ENCODE assay signal across 23 cellular contexts in genomic region chr10:63637833-63638443, GRCh38.
A peak's percentile ranks its signal among the peaks of the same experiment; 100 is the strongest.
DNase-seq lines count a peak whose midpoint lies in the region; ATAC-seq, FAIRE-seq and TF ChIP-seq lines count a peak whose summit lies in the region.
"Had no signal": no experiment of that assay in that cellular context is flagged by ENCODE, and none has a peak within 500 bp of the region (broad histone marks: within the 10 kb centered on the region; RNA-seq: fewer than 3 reads in every experiment).

No MANE protein-coding gene starts in this region.

- intact Hi-C loops in pancreas (cut with DNase I): loop anchor here in 1 of 3 donors (10.0 kb wide), 1 partner anchor 463 kb away; no protein-coding TSS in a partner anchor

- no peak for TF ChIP-seq RAD21 in A549 (conservative IDR thresholded peaks at IDR 0.05 in 1 of 2, IDR thresholded peaks at IDR 0.05 in 1 of 2)

- in situ Hi-C loops in G401 (cut with HindIII; ENCODE audit: low sequenced_read_pairs): no loop called here

- FAIRE-seq in A549 (lab: Jason Lieb, UNC) (no peak), pancreas (lab: Jason Lieb, UNC) (no peak)

- H3K4me1 ChIP-seq in A549 (peaks cover 9% of the 10 kb centered on the region; the same call in 2 of the 3 replicates), HUES48 (ENCODE audit: control insufficient read depth, insufficient read depth, low read length) (0 out of 2 replicates have a peak, but pooled peaks cover 6% of the 10 kb centered on the region), pancreas (peaks cover 0 to 4% (median 0%) of the 10 kb centered on the region in 3 donors)
- H3K4me1 ChIP-seq: psoas muscle, SJSA1 had no signal

- H3K9me3 ChIP-seq in A549 (no peaks in the 10 kb centered on the region), HUES48 (ENCODE audit: control insufficient read depth, insufficient read depth, low read length) (no peaks in the 10 kb centered on the region), pancreas (no peaks in the 10 kb centered on the region)
- H3K9me3 ChIP-seq: psoas muscle, SJSA1, thoracic aorta had no signal

- TF ChIP-seq CTCF in A549 (IDR thresholded peaks at IDR 0.05) (no peak), epithelial cell of proximal tubule (conservative IDR thresholded peaks at IDR 0.05; ENCODE audit: low read depth, low read length) (peak; percentile 18), pancreas (IDR thresholded peaks at IDR 0.05) (no peak)

- peak; percentile 71 to 79 for ATAC-seq in A549
- ATAC-seq in pancreas: peak; percentile 62 to 87 (median 78)
- ATAC-seq in HG03521 (IDR thresholded peaks at IDR 0.05; ENCODE audit: unreplicated experiment): no peak
- ATAC-seq: psoas muscle; stimulated activated naive CD8-positive, alpha-beta T cell treated with anti-CD3 and anti-CD28 coated beads, Interleukin-15, Interleukin-2, amounts not matched to agents 100 U/mL and 50 U/mL, for 24 hours had no signal

- DNase-seq in A549 (ENCODE audit: low read depth in 1 of 2, low spot score in 1 of 2) (peak in 1 of 2 experiments; percentile 65), epithelial cell of proximal tubule (ENCODE audit: low read depth) (no peak), pancreas (peak in 2 of 6 donors; percentile 25 to 28), islet precursor cell (no peak), G401 (ENCODE audit: low spot score) (no peak)
- no peak for DNase-seq in stimulated activated CD4-positive, alpha-beta T cell treated with anti-CD3 and anti-CD28 coated beads, Interleukin-15, amount 100 ng/mL, for 24 hours
- DNase-seq: ACHN; activated B cell treated with CpG ODN at 0.5 μM for 24 hours; activated CD4-positive, alpha-beta memory T cell treated with anti-CD3 and anti-CD28 coated beads for 36 hours; activated CD8-positive, alpha-beta memory T cell treated with anti-CD3 and anti-CD28 coated beads, Interleukin-2, amount 50 U/mL, for 4 hours; activated naive CD4-positive, alpha-beta T cell treated with anti-CD3 and anti-CD28 coated beads, Interleukin-2, amount 10 ng/mL, durations not matched to agents 7 days and 5 days; amniotic stem cell; erythroblast; NCI-H1092; NCI-H1930; NCI-H526 treated with DMSO at 0.1 percent for 48 hours; psoas muscle; stimulated activated naive CD8-positive, alpha-beta T cell treated with anti-CD3 and anti-CD28 coated beads, Interleukin-15, Interleukin-2, amounts not matched to agents 100 U/mL and 50 U/mL, for 24 hours had no signal

- no peak for TF ChIP-seq EP300 in A549 (IDR thresholded peaks at IDR 0.05)

- no peaks in the 10 kb centered on the region for H3K27me3 ChIP-seq in HUES48 (ENCODE audit: control insufficient read depth, insufficient read depth, low read length)
- H3K27me3 ChIP-seq in pancreas: no peaks in the 10 kb centered on the region
- H3K27me3 ChIP-seq: BLaER1, SJSA1 had no signal

- POLR2A ChIA-PET in A549 (lab: Yijun Ruan, JAX): no interaction called here

- CTCF ChIA-PET in A549 (lab: Yijun Ruan, JAX): interaction anchor here (1.1 to 2.4 kb wide), 4 partner anchors 82 to 420 kb away, joined by 3 to 11 read pairs (median 4); no protein-coding TSS in a partner anchor

- H3K9ac ChIP-seq in HUES48 (ENCODE audit: low read depth, low read length): no peak overlapping the region
- H3K9ac ChIP-seq: BLaER1 had no signal

- peak overlapping the region; percentile 32 for H3K4me2 ChIP-seq in A549
- H3K4me2 ChIP-seq: BLaER1 had no signal

- WGBS in A549 (ENCODE audit: missing lambda C conversion rate): 16% methylated on average over 6 of the region's 6 CpGs
- WGBS in pancreas, 2 donors: 34 to 45% methylated on average over 6 of the region's 6 CpGs

- peak overlapping the region; percentile 5 to 8; a peak in 5 of 6 replicates for H3K27ac ChIP-seq in A549
- H3K27ac ChIP-seq in HUES48 (ENCODE audit: low read depth, low read length): peak overlapping the region; percentile 42
- H3K27ac ChIP-seq in pancreas: peak overlapping the region in 2 of 4 donors; percentile 33 to 47
- H3K27ac ChIP-seq: BLaER1, psoas muscle, SJSA1, thoracic aorta had no signal

- H3K36me3 ChIP-seq in HUES48 (ENCODE audit: control insufficient read depth, insufficient read depth, low read length): no peaks in the 10 kb centered on the region
- no peaks in the 10 kb centered on the region for H3K36me3 ChIP-seq in pancreas
- H3K36me3 ChIP-seq: BLaER1, SJSA1, thoracic aorta had no signal

- TF ChIP-seq POLR2A in A549 (IDR thresholded peaks at IDR 0.05; ENCODE audit: low read length): no peak

- no peak overlapping the region for H3K4me3 ChIP-seq in A549
- H3K4me3 ChIP-seq in HUES48 (ENCODE audit: low read depth, low read length): no peak overlapping the region
- no peak overlapping the region for H3K4me3 ChIP-seq in epithelial cell of proximal tubule (ENCODE audit: low read depth, low read length)
- H3K4me3 ChIP-seq in pancreas: no peak overlapping the region
- H3K4me3 ChIP-seq: BLaER1, psoas muscle, SJSA1, thoracic aorta had no signal

TF ChIP-seq in A549, 52 proteins besides CTCF, POLR2A, EP300 and RAD21:
- TF ChIP-seq TP53 (CRISPR knock-in tag; IDR thresholded peaks at IDR 0.05): no peak
- TF ChIP-seq RCOR1 (IDR thresholded peaks at IDR 0.05; ENCODE audit: low read depth, low read length): no peak
- TF ChIP-seq MAZ (IDR thresholded peaks at IDR 0.05; ENCODE audit: borderline replicate concordance, low read depth, low read length): no peak
- no peak for TF ChIP-seq USF2 (IDR thresholded peaks at IDR 0.05)
- no peak for TF ChIP-seq HDAC2 (IDR thresholded peaks at IDR 0.05)
- no peak for TF ChIP-seq BCL3 (IDR thresholded peaks at IDR 0.05)
- TF ChIP-seq MAX (IDR thresholded peaks at IDR 0.05): no peak
- no peak for TF ChIP-seq HOXB5 (CRISPR knock-in tag; IDR thresholded peaks at IDR 0.05)
- TF ChIP-seq BHLHE40 (IDR thresholded peaks at IDR 0.05; ENCODE audit: low read depth, low read length): no peak
- no peak for TF ChIP-seq CBX8 (IDR thresholded peaks at IDR 0.05)
- no peak for TF ChIP-seq CHD2 (IDR thresholded peaks at IDR 0.05; ENCODE audit: low read length, partially characterized antibody)
- no peak for TF ChIP-seq GATA3 (IDR thresholded peaks at IDR 0.05; ENCODE audit: borderline replicate concordance)
- TF ChIP-seq JUNB (IDR thresholded peaks at IDR 0.05): no peak
- no peak for TF ChIP-seq NPAS2 (CRISPR knock-in tag; IDR thresholded peaks at IDR 0.05; ENCODE audit: borderline replicate concordance)
- no peak for TF ChIP-seq MYC (IDR thresholded peaks at IDR 0.05; ENCODE audit: borderline replicate concordance, low read length)
